In the genomic region with DNA sequence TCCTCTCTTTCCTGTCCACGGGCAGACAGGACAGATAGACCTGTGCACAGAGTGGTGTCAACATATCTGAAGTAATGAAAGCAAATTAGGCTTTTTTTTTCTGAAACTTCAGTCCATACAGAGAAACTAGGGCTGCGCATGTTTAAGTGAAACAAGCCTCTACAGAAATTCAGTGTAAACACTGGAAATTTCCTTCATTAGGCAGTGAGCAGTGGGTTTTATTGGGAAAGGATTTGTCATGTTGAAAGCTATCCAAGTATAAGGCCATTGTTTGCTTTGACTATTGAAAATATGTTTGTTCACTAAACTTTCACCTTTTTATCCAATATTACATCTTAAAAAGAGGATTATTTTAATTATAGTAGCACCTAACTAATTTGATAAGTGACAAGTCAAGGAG, we compare ENCODE assay signal across 15 cellular contexts.
"Had no signal": no experiment of that assay in that cellular context is flagged by ENCODE, and none has a peak within 500 bp of the region (broad histone marks: within the 10 kb centered on the region; RNA-seq: fewer than 3 reads in every experiment).

No MANE protein-coding gene starts in this region.

- ATAC-seq: natural killer cell treated with Interleukin-12 subunit alpha and Interleukin-12 subunit beta and Interleukin-15 and Interleukin-18, amount 100 ng/mL, for 72 hours; stimulated activated naive CD8-positive, alpha-beta T cell treated with anti-CD3 and anti-CD28 coated beads, Interleukin-15, amount 100 ng/mL, for 72 hours had no signal

- H3K4me3 Mint-ChIP-seq: activated CD4-positive, alpha-beta memory T cell treated with anti-CD3 and anti-CD28 coated beads for 36 hours; activated naive CD8-positive, alpha-beta T cell; mesothelial cell of epicardium; natural killer cell treated with Interleukin-12 subunit alpha and Interleukin-12 subunit beta and Interleukin-15 and Interleukin-18, amount 100 ng/mL, for 72 hours; stimulated activated naive CD8-positive, alpha-beta T cell treated with anti-CD3 and anti-CD28 coated beads, Interleukin-15, amount 100 ng/mL, for 72 hours; type B pancreatic cell had no signal

- FAIRE-seq: bronchial epithelial cell, islet of Langerhans had no signal

- DNase-seq: activated CD4-positive, alpha-beta memory T cell treated with anti-CD3 and anti-CD28 coated beads for 36 hours; effector memory CD4-positive, alpha-beta T cell; foreskin melanocyte; glutamatergic neuron; hippocampal formation; posterior cingulate gyrus; stimulated activated CD4-positive, alpha-beta T cell treated with anti-CD3 and anti-CD28 coated beads, Interleukin-12 subunit alpha, Interleukin-12 subunit beta, amount 100 ng/mL, for 4 hours; stimulated activated CD4-positive, alpha-beta T cell treated with anti-CD3 and anti-CD28 coated beads, Interleukin-1b, Interleukin-23, amount 100 ng/mL, for 48 hours; stimulated activated naive CD8-positive, alpha-beta T cell treated with anti-CD3 and anti-CD28 coated beads, Interleukin-15, amount 100 ng/mL, for 72 hours had no signal

- H3K27ac Mint-ChIP-seq: activated CD4-positive, alpha-beta memory T cell treated with anti-CD3 and anti-CD28 coated beads for 36 hours; activated naive CD8-positive, alpha-beta T cell; mesothelial cell of epicardium; natural killer cell treated with Interleukin-12 subunit alpha and Interleukin-12 subunit beta and Interleukin-15 and Interleukin-18, amount 100 ng/mL, for 72 hours; stimulated activated naive CD8-positive, alpha-beta T cell treated with anti-CD3 and anti-CD28 coated beads, Interleukin-15, amount 100 ng/mL, for 72 hours; type B pancreatic cell had no signal

- H3K27me3 Mint-ChIP-seq: activated CD4-positive, alpha-beta memory T cell treated with anti-CD3 and anti-CD28 coated beads for 36 hours; activated naive CD8-positive, alpha-beta T cell; natural killer cell treated with Interleukin-12 subunit alpha and Interleukin-12 subunit beta and Interleukin-15 and Interleukin-18, amount 100 ng/mL, for 72 hours; stimulated activated naive CD8-positive, alpha-beta T cell treated with anti-CD3 and anti-CD28 coated beads, Interleukin-15, amount 100 ng/mL, for 72 hours; type B pancreatic cell had no signal

- H3K4me1 Mint-ChIP-seq: stimulated activated naive CD8-positive, alpha-beta T cell treated with anti-CD3 and anti-CD28 coated beads, Interleukin-15, amount 100 ng/mL, for 72 hours had no signal
